In the genomic region with DNA sequence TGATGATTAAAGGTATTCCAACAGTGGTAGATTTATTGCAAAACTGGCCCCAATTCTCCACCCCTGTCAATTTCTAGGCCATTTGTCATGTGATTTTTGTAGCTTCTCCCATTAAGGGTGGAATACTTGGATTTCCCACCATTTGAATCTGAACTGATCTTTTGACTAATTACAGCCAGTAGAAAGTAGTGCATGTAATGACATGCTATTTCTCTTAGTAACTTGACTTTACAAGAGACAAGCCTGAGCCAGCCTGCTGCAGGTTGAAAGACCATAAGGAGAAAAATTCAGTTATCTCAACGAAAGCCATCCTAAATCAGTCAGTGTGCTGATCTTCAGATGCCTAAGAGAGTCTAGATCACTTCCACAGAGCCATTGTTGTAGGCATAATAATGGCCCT, we compare ENCODE assay signal across 21 cellular contexts.
"Had no signal": no experiment of that assay in that cellular context is flagged by ENCODE, and none has a peak within 500 bp of the region (broad histone marks: within the 10 kb centered on the region; RNA-seq: fewer than 3 reads in every experiment).

No MANE protein-coding gene starts in this region.

- H3K36me3 ChIP-seq: gastrocnemius medialis, neural progenitor cell, right lobe of liver, thoracic aorta, tibial nerve, upper lobe of right lung, uterus had no signal

- H3K27ac ChIP-seq: coronary artery, gastrocnemius medialis, neural progenitor cell, parathyroid adenoma, right lobe of liver, thoracic aorta, tibial nerve, upper lobe of right lung, uterus had no signal

- DNase-seq: dermis blood vessel endothelial cell; effector memory CD4-positive, alpha-beta T cell; gastrocnemius medialis; head of caudate nucleus; kidney; mesendoderm; midbrain; naive thymus-derived CD4-positive, alpha-beta T cell; right lobe of liver; small intestine; stimulated activated CD4-positive, alpha-beta T cell treated with anti-CD3 and anti-CD28 coated beads, Interleukin-15, amount 100 ng/mL, for 24 hours; stimulated activated CD4-positive, alpha-beta T cell treated with anti-CD3 and anti-CD28 coated beads, Interleukin-2, amount 100 ng/mL, for 48 hours; stimulated activated naive B cell treated with anti-CD40 and anti-IgM and Interleukin-4, amounts not matched to agents 10 μg/mL and 1 μg/mL and 100 μg/mL, for 72 hours; upper lobe of right lung; uterus had no signal

- H3K27me3 ChIP-seq: gastrocnemius medialis, neural progenitor cell, right lobe of liver, tibial nerve, upper lobe of right lung, uterus had no signal

- H3K9me3 ChIP-seq: gastrocnemius medialis, right lobe of liver, thoracic aorta, tibial nerve, upper lobe of right lung, uterus had no signal

- H3K4me3 ChIP-seq: coronary artery, gastrocnemius medialis, neural progenitor cell, right lobe of liver, thoracic aorta, tibial nerve, upper lobe of right lung, uterus had no signal

- H3K4me1 ChIP-seq: gastrocnemius medialis, neural progenitor cell, parathyroid adenoma, right lobe of liver, tibial nerve, upper lobe of right lung, uterus had no signal

- ATAC-seq: gastrocnemius medialis; left lobe of liver; naive thymus-derived CD4-positive, alpha-beta T cell; right lobe of liver; stimulated activated naive B cell treated with anti-CD40 and anti-IgM and Interleukin-4, amounts not matched to agents 10 μg/mL and 1 μg/mL and 100 μg/mL, for 72 hours; upper lobe of right lung had no signal
